1 cellular context compared by ENCODE assay signal in the genomic region with DNA sequence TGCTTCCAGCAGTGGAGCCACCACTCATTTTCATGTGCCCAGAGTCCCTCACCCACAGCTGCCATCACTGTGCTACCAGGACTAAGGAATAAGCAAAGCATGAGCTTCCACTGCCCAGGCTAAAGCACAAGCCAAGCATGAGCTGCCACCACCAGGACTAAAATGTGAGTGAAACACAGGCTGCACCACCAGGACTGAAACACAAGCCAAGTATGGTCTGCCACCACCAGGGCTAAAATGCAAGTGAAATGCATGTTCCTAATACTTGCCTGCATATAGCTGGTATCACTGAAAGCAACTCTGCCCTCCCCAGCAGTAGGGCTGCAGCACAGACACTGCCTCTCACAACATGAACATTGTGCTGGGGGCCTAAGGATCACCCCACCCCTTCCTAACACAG.
TF ChIP-seq lines count a peak whose summit lies in the region.

No MANE protein-coding gene starts in this region.

TF ChIP-seq in H1, 55 proteins besides CTCF, POLR2A, EP300 and RAD21:
- TF ChIP-seq GTF2F1 (IDR thresholded peaks at IDR 0.05; ENCODE audit: borderline replicate concordance, low read depth, low read length): no peak
- no peak for TF ChIP-seq KDM1A (IDR thresholded peaks at IDR 0.05; ENCODE audit: borderline replicate concordance, low read length)
- TF ChIP-seq KDM5A (IDR thresholded peaks at IDR 0.05; ENCODE audit: low read length): no peak
- TF ChIP-seq EZH2 (IDR thresholded peaks at IDR 0.05; ENCODE audit: low read depth, low read length, severe bottlenecking): no peak
- no peak for TF ChIP-seq SIN3A (conservative IDR thresholded peaks at IDR 0.05 in 1 of 2, IDR thresholded peaks at IDR 0.05 in 1 of 2; ENCODE audit: low read depth in 1 of 2, low read length in 2 of 2)
- no peak for TF ChIP-seq SP4 (IDR thresholded peaks at IDR 0.05; ENCODE audit: low read length)
- TF ChIP-seq, protein P1, sequence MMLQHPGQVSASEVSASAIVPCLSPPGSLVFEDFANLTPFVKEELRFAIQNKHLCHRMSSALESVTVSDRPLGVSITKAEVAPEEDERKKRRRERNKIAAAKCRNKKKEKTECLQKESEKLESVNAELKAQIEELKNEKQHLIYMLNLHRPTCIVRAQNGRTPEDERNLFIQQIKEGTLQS (IDR thresholded peaks at IDR 0.05; ENCODE audit: insufficient read depth, low read depth, low read length): no peak
- no peak for TF ChIP-seq CHD1 (IDR thresholded peaks at IDR 0.05; ENCODE audit: low read depth, low read length)
- TF ChIP-seq SAP30 (IDR thresholded peaks at IDR 0.05; ENCODE audit: insufficient read depth, insufficient replicate concordance, low read length): no peak
- no peak for TF ChIP-seq PHF8 (conservative IDR thresholded peaks at IDR 0.05; ENCODE audit: low read depth, low read length)
- TF ChIP-seq, protein P2, sequence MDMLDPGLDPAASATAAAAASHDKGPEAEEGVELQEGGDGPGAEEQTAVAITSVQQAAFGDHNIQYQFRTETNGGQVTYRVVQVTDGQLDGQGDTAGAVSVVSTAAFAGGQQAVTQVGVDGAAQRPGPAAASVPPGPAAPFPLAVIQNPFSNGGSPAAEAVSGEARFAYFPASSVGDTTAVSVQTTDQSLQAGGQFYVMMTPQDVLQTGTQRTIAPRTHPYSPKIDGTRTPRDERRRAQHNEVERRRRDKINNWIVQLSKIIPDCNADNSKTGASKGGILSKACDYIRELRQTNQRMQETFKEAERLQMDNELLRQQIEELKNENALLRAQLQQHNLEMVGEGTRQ (IDR thresholded peaks at IDR 0.05; ENCODE audit: low read length): no peak
- TF ChIP-seq TAF7 (optimal IDR thresholded peaks at IDR 0.05; ENCODE audit: borderline replicate concordance, low read depth, low read length): no peak
- TF ChIP-seq HDAC6 (IDR thresholded peaks at IDR 0.05; ENCODE audit: low read depth, low read length): no peak
- TF ChIP-seq KDM4A (IDR thresholded peaks at IDR 0.05; ENCODE audit: low read depth, low read length, severe bottlenecking): no peak
- no peak for TF ChIP-seq CBX8 (IDR thresholded peaks at IDR 0.05; ENCODE audit: borderline replicate concordance, low read depth, low read length)
- TF ChIP-seq GABPA (IDR thresholded peaks at IDR 0.05; ENCODE audit: borderline replicate concordance, insufficient read depth, low read length): no peak
- TF ChIP-seq SP1 (IDR thresholded peaks at IDR 0.05; ENCODE audit: low read depth, low read length): no peak
- TF ChIP-seq, protein P3, sequence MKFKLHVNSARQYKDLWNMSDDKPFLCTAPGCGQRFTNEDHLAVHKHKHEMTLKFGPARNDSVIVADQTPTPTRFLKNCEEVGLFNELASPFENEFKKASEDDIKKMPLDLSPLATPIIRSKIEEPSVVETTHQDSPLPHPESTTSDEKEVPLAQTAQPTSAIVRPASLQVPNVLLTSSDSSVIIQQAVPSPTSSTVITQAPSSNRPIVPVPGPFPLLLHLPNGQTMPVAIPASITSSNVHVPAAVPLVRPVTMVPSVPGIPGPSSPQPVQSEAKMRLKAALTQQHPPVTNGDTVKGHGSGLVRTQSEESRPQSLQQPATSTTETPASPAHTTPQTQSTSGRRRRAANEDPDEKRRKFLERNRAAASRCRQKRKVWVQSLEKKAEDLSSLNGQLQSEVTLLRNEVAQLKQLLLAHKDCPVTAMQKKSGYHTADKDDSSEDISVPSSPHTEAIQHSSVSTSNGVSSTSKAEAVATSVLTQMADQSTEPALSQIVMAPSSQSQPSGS (IDR thresholded peaks at IDR 0.05; ENCODE audit: low read length): no peak
- TF ChIP-seq FOSL1 (IDR thresholded peaks at IDR 0.05; ENCODE audit: insufficient read depth, low read depth, low read length): no peak
- TF ChIP-seq TBP (IDR thresholded peaks at IDR 0.05; ENCODE audit: low read depth, low read length): no peak
TF ChIP-seq in H1: peak in this region for 0.
